In the genomic region with DNA sequence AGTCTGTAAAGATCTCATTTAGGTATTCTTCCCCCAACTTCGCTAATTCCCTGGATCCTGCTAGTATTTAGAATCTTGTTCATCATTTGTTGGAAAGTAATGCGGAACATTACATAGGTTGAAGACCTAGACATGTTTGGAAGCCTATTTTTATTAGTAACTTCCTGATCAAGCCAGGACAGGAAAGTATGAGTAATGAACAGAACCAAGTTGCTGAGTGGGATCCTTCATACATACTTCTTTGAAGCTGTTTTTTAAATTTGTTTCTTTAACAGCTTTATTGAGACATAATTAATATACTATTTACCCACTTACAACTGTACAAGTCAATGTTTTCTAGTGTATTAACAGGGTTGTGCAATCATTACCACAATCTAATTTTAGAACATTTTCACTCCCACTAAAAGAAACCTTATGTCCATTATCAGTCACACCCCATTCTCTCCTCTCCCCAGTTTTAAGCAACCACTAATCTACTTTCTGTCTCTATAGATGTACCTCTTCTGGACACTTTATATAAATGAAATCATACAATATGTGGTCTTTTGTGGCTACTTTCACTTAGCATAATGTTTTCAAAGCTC, we compare ENCODE assay signal across 2 cellular contexts.
TF ChIP-seq lines count a peak whose summit lies in the region.

No MANE protein-coding gene starts in this region.

TF ChIP-seq in HCT116, 20 proteins besides CTCF, POLR2A, EP300 and RAD21:
- no peak for TF ChIP-seq EGR1 (IDR thresholded peaks at IDR 0.05; ENCODE audit: low read depth)
- no peak for TF ChIP-seq CBX3 (IDR thresholded peaks at IDR 0.05; ENCODE audit: low read depth)
- TF ChIP-seq YY1 (IDR thresholded peaks at IDR 0.05; ENCODE audit: extremely low read depth, insufficient replicate concordance, low read depth, low read length), result no peak
- TF ChIP-seq ZFX (IDR thresholded peaks at IDR 0.05), result no peak
- TF ChIP-seq JUND (IDR thresholded peaks at IDR 0.05), result no peak
- TF ChIP-seq ELF1 (IDR thresholded peaks at IDR 0.05; ENCODE audit: borderline replicate concordance, low read depth), result no peak
- peak; percentile 22; the same call in 1 of the 2 replicates for TF ChIP-seq FOSL1 (IDR thresholded peaks at IDR 0.05; ENCODE audit: low read depth)
- TF ChIP-seq SP1 (IDR thresholded peaks at IDR 0.05; ENCODE audit: low read depth), result no peak

TF ChIP-seq in endothelial cell of umbilical vein, 7 proteins besides CTCF, POLR2A, EP300 and RAD21:
- peak; percentile 74 for TF ChIP-seq FOS (IDR thresholded peaks at IDR 0.05; ENCODE audit: borderline replicate concordance, insufficient read depth, low read length)
- peak; percentile 56 for TF ChIP-seq POLR2AphosphoS5 (IDR thresholded peaks at IDR 0.05; ENCODE audit: insufficient read depth, low read depth, low read length)
- TF ChIP-seq EZH2 (IDR thresholded peaks at IDR 0.05; ENCODE audit: borderline replicate concordance, low read depth, low read length, severe bottlenecking), result no peak
- TF ChIP-seq GATA2 (IDR thresholded peaks at IDR 0.05; ENCODE audit: insufficient read depth, insufficient read length, low read depth, low read length), result no peak
- peak; percentile 92 for TF ChIP-seq JUN (IDR thresholded peaks at IDR 0.05; ENCODE audit: borderline replicate concordance, insufficient read depth, insufficient read length, low read depth)
- TF ChIP-seq MAX (IDR thresholded peaks at IDR 0.05; ENCODE audit: insufficient read depth, insufficient read length), result no peak
- no peak for TF ChIP-seq MYC (IDR thresholded peaks at IDR 0.05; ENCODE audit: low read depth, low read length)
TF ChIP-seq in endothelial cell of umbilical vein: peak in this region for 3.
